ENCODE assay signal across 15 cellular contexts in genomic region chr17:82490512-82491195, GRCh38. TPM values are rescaled to one million over a fixed set of nuclear protein-coding genes. Genes with fewer than 3 reads are reported as not detected.
DNase-seq lines count a peak whose midpoint lies in the region; ATAC-seq and TF ChIP-seq lines count a peak whose summit lies in the region.
"Had no signal": no experiment of that assay in that cellular context is flagged by ENCODE, and none has a peak within 500 bp of the region (broad histone marks: within the 10 kb centered on the region; RNA-seq: fewer than 3 reads in every experiment).

No MANE protein-coding gene starts in this region.

- TF ChIP-seq EP300 in esophagus muscularis mucosa (IDR thresholded peaks at IDR 0.05): no peak

- H3K27me3 ChIP-seq in neuronal stem cell (ENCODE audit: control insufficient read depth in 3 of 3, insufficient read depth in 3 of 3, low read depth in 1 of 3, low read length in 3 of 3): no peaks in the 10 kb centered on the region
- no peaks in the 10 kb centered on the region for H3K27me3 ChIP-seq in esophagus muscularis mucosa
- H3K27me3 ChIP-seq: pancreas had no signal

- no peak overlapping the region for H3K4me2 ChIP-seq in neuronal stem cell (ENCODE audit: insufficient read depth, low read length, poor library complexity, severe bottlenecking)

- peak overlapping the region; percentile 97 for H3K14ac ChIP-seq in neuronal stem cell (ENCODE audit: low read length)

- H2AK5ac ChIP-seq in neuronal stem cell (ENCODE audit: low read depth, low read length): peak overlapping the region; percentile 33

- H3K27ac ChIP-seq in RWPE1 (peak overlapping the region; percentile 98), neuronal stem cell (replicated peaks; ENCODE audit: low read length) (no peak overlapping the region), caudate nucleus (ENCODE audit: low read depth, low read length) (no peak overlapping the region), esophagus muscularis mucosa (replicated peaks in 1 of 4) (no peak overlapping the region)
- H3K27ac ChIP-seq: epithelial cell of prostate, pancreas had no signal

- intact Hi-C loops in esophagus muscularis mucosa (cut with DNase I): loop anchor here (5.0 kb wide), 1 partner anchor 37 kb away; no protein-coding TSS in a partner anchor

- peak overlapping the region; percentile 24 for H2BK15ac ChIP-seq in neuronal stem cell (ENCODE audit: low read length)

- CTCF ChIA-PET in RWPE1 (lab: Yijun Ruan, JAX): no interaction called here

- no peak overlapping the region for H4K91ac ChIP-seq in neuronal stem cell (ENCODE audit: low read depth, low read length, poor library complexity)

- peak overlapping the region; percentile 76 for H3K9ac ChIP-seq in neuronal stem cell (ENCODE audit: low read depth, low read length, poor library complexity)

- DNase-seq in DMS79 treated with DMSO at 0.1 percent for 48 hours (lab: John Stamatoyannopoulos, UW) (peak; percentile 15), DMS79 (lab: John Stamatoyannopoulos, UW) (no peak), NCI-H146 treated with DMSO at 0.1 percent for 48 hours (lab: John Stamatoyannopoulos, UW; ENCODE audit: unreplicated experiment) (peak; percentile 86), RWPE1 (ENCODE audit: low spot score) (no peak), neuronal stem cell (ENCODE audit: low spot score) (no peak), caudate nucleus (lab: John Stamatoyannopoulos, UW) (no peak), esophagus muscularis mucosa (ENCODE audit: extremely low spot score) (no peak)
- DNase-seq: CD8-positive, alpha-beta T cell; central memory CD4-positive, alpha-beta T cell; glutamatergic neuron; Right ventricle myocardium superior had no signal

- peak overlapping the region; percentile 81 for H3K23ac ChIP-seq in neuronal stem cell (ENCODE audit: low read depth, low read length, poor library complexity)

- ATAC-seq in GM18519 (IDR thresholded peaks at IDR 0.05; ENCODE audit: low FRiP score, unreplicated experiment): no peak
- ATAC-seq: activated naive CD4-positive, alpha-beta T cell treated with anti-CD3 and anti-CD28 coated beads, Interleukin-2, amount 50 U/mL, for 72 hours; CD8-positive, alpha-beta T cell; pancreas had no signal

- H3K36me3 ChIP-seq in neuronal stem cell (replicated peaks in 1 of 2; ENCODE audit: control insufficient read depth in 2 of 2, insufficient read depth in 2 of 2, low read length in 2 of 2): peaks cover 23 to 39% of the 10 kb centered on the region in 2 donors
- H3K36me3 ChIP-seq in esophagus muscularis mucosa: peaks cover 19 to 37% (median 30%) of the 10 kb centered on the region in 4 donors

- H3K9me3 ChIP-seq in neuronal stem cell (replicated peaks in 1 of 2; ENCODE audit: control insufficient read depth in 2 of 2, insufficient read depth in 1 of 2, low read depth in 1 of 2, low read length in 2 of 2): no peaks in the 10 kb centered on the region
- no peaks in the 10 kb centered on the region for H3K9me3 ChIP-seq in esophagus muscularis mucosa
- H3K9me3 ChIP-seq: pancreas had no signal

- peak overlapping the region; percentile 90 for H2BK12ac ChIP-seq in neuronal stem cell (ENCODE audit: low read length)

- H3K18ac ChIP-seq in neuronal stem cell (ENCODE audit: low read length): no peak overlapping the region

- H3K4me3 ChIP-seq in neuronal stem cell (ENCODE audit: low read length in 2 of 2) (no peak overlapping the region), esophagus muscularis mucosa (no peak overlapping the region)
- H3K4me3 ChIP-seq: pancreas had no signal

- H3K79me1 ChIP-seq in neuronal stem cell (ENCODE audit: low read depth, low read length): peaks cover 2% of the 10 kb centered on the region

- peak overlapping the region; percentile 89 for H3K4ac ChIP-seq in neuronal stem cell (ENCODE audit: low read length)

- no peak for TF ChIP-seq POLR2A in esophagus muscularis mucosa (IDR thresholded peaks at IDR 0.05; ENCODE audit: low read depth)

- no peak overlapping the region for H2AFZ ChIP-seq in neuronal stem cell (ENCODE audit: low read length)

- H2BK120ac ChIP-seq in neuronal stem cell (ENCODE audit: low read depth, low read length): no peak overlapping the region

- POLR2A ChIA-PET in RWPE1 (lab: Yijun Ruan, JAX; ENCODE audit: low non-redundant PET): no interaction called here

- H3K4me1 ChIP-seq in neuronal stem cell (ENCODE audit: control insufficient read depth in 2 of 2, insufficient read depth in 1 of 2, low read depth in 1 of 2, low read length in 2 of 2) (peaks cover 0 to 8% of the 10 kb centered on the region in 2 donors), esophagus muscularis mucosa (peaks cover 27 to 45% (median 41%) of the 10 kb centered on the region in 4 donors)
- H3K4me1 ChIP-seq: pancreas had no signal

- no peak overlapping the region for H2BK5ac ChIP-seq in neuronal stem cell (ENCODE audit: low read length)

- no peak overlapping the region for H4K8ac ChIP-seq in neuronal stem cell (ENCODE audit: low read depth, low read length)

- no CpG with 5 or more reads among the region's 25 CpGs for WGBS in neuronal stem cell (ENCODE audit: extremely low coverage in 2 of 2, insufficient read length in 2 of 2, insufficient replicate concordance in 1 of 2), 2 donors
- 88% methylated on average over 13 of the region's 25 CpGs for WGBS in esophagus muscularis mucosa

- TF ChIP-seq CTCF in RWPE1 (conservative IDR thresholded peaks at IDR 0.05; ENCODE audit: low read depth) (no peak), esophagus muscularis mucosa (IDR thresholded peaks at IDR 0.05) (no peak)

RNA-seq across cellular contexts. Expression of gene FOXK2, which starts 28.9 kb away (rescaled TPM):
- polyA plus RNA-seq in neuronal stem cell (2013, experiment 1 of 2): 69.7 TPM
- 71.0 TPM for polyA plus RNA-seq in neuronal stem cell (2013, experiment 2 of 2)
- total RNA-seq in esophagus muscularis mucosa: 10 to 100 TPM; 27.0 to 51.6 (median 45.3) TPM

RNA-seq across cellular contexts. Expression of gene NARF, which starts 32.1 kb away (rescaled TPM):
- polyA plus RNA-seq in neuronal stem cell (2013, experiment 1 of 2): 107 TPM
- 107 TPM for polyA plus RNA-seq in neuronal stem cell (2013, experiment 2 of 2)
- total RNA-seq in esophagus muscularis mucosa: 10 to 100 TPM; 26.2 to 30.9 (median 29.3) TPM

RNA-seq across cellular contexts. Expression of gene CYBC1, which starts 40.1 kb away (rescaled TPM):
- 42.0 TPM for polyA plus RNA-seq in neuronal stem cell (2013, experiment 1 of 2)
- polyA plus RNA-seq in neuronal stem cell (2013, experiment 2 of 2): 41.3 TPM
- 10 to 100 TPM; 40.7 to 78.3 (median 69.7) TPM for total RNA-seq in esophagus muscularis mucosa

Comparison
In these comparisons a context has a peak if more than half of its experiments do, and no peak if none do; other contexts are left out.
1. DNase-seq: peak in DMS79 treated with DMSO at 0.1 percent for 48 hours (single experiment) and NCI-H146 treated with DMSO at 0.1 percent for 48 hours (single experiment); none in DMS79 (single experiment), RWPE1 (single experiment), neuronal stem cell (single experiment), caudate nucleus (0 of 61) and esophagus muscularis mucosa (single experiment).